1 cellular context compared by ENCODE assay signal in the genomic region with DNA sequence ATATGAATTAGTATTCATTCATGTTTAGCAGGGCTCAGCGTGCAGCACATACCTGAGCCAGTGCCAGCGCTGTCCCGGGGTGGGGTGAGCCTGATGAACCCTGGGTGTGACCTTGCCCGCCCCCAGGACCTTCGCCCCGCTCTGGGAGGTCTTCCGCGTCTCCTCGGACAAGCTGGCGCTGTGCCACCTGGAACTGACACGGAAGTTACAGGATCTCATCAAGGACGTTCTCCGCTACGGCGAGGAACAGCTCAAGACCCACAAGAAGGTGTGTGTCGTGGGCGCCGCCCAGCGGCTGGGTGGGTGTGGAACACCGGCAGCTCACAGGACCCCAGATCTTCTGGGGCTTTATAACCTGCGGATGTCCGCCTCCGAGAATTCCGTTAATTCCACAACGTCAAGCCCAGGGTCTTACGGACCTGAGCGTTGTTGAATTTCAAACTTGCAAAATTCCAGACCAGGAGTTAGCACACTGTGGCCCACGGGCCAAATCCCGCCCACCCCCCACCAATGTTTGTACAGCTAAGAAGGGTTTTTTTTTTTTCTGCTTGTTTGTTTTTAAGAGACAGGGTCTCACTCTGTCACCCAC.
TF ChIP-seq lines count a peak whose summit lies in the region.

No MANE protein-coding gene starts in this region.

TF ChIP-seq in HepG2, 621 proteins besides CTCF, POLR2A, EP300 and RAD21 (continued from another document and continues in another):
- TF ChIP-seq, protein P1, sequence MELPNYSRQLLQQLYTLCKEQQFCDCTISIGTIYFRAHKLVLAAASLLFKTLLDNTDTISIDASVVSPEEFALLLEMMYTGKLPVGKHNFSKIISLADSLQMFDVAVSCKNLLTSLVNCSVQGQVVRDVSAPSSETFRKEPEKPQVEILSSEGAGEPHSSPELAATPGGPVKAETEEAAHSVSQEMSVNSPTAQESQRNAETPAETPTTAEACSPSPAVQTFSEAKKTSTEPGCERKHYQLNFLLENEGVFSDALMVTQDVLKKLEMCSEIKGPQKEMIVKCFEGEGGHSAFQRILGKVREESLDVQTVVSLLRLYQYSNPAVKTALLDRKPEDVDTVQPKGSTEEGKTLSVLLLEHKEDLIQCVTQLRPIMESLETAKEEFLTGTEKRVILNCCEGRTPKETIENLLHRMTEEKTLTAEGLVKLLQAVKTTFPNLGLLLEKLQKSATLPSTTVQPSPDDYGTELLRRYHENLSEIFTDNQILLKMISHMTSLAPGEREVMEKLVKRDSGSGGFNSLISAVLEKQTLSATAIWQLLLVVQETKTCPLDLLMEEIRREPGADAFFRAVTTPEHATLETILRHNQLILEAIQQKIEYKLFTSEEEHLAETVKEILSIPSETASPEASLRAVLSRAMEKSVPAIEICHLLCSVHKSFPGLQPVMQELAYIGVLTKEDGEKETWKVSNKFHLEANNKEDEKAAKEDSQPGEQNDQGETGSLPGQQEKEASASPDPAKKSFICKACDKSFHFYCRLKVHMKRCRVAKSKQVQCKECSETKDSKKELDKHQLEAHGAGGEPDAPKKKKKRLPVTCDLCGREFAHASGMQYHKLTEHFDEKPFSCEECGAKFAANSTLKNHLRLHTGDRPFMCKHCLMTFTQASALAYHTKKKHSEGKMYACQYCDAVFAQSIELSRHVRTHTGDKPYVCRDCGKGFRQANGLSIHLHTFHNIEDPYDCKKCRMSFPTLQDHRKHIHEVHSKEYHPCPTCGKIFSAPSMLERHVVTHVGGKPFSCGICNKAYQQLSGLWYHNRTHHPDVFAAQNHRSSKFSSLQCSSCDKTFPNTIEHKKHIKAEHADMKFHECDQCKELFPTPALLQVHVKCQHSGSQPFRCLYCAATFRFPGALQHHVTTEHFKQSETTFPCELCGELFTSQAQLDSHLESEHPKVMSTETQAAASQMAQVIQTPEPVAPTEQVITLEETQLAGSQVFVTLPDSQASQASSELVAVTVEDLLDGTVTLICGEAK (IDR thresholded peaks at IDR 0.05), result no peak
- TF ChIP-seq, protein P1 (CRISPR knock-in tag; IDR thresholded peaks at IDR 0.05), result 0 out of 2 replicates have a peak, but pooled peaks have one; percentile 16
- TF ChIP-seq ZBTB7A (CRISPR knock-in tag; IDR thresholded peaks at IDR 0.05) (peak; percentile 91), ZNF430 (CRISPR knock-in tag; IDR thresholded peaks at IDR 0.05) (peak; percentile 42; the same call in 1 of the 2 replicates), ZNF264 (CRISPR knock-in tag; IDR thresholded peaks at IDR 0.05) (no peak), ZNF432 (CRISPR knock-in tag; IDR thresholded peaks at IDR 0.05; ENCODE audit: borderline replicate concordance) (no peak), ZNF543 (CRISPR knock-in tag; IDR thresholded peaks at IDR 0.05) (no peak), ZNF549 (CRISPR knock-in tag; IDR thresholded peaks at IDR 0.05) (no peak), PAWR (CRISPR knock-in tag; IDR thresholded peaks at IDR 0.05; ENCODE audit: borderline replicate concordance) (no peak), SNAI1 (CRISPR knock-in tag; IDR thresholded peaks at IDR 0.05; ENCODE audit: borderline replicate concordance) (peak; percentile 39; the same call in 1 of the 2 replicates), ZNF792 (CRISPR knock-in tag; IDR thresholded peaks at IDR 0.05) (0 out of 2 replicates have a peak, but pooled peaks have one; percentile 13), SMARCE1 (IDR thresholded peaks at IDR 0.05; ENCODE audit: borderline replicate concordance) (no peak), GTF2F1 (IDR thresholded peaks at IDR 0.05; ENCODE audit: low read length) (no peak), ZNF230 (CRISPR knock-in tag; IDR thresholded peaks at IDR 0.05) (no peak), HOXA9 (CRISPR knock-in tag; IDR thresholded peaks at IDR 0.05; ENCODE audit: borderline replicate concordance) (no peak), ZNF772 (CRISPR knock-in tag; IDR thresholded peaks at IDR 0.05) (0 out of 2 replicates have a peak, but pooled peaks have one; percentile 39), ERF (CRISPR knock-in tag; IDR thresholded peaks at IDR 0.05) (peak; percentile 63; the same call in 1 of the 2 replicates), SNAPC2 (CRISPR knock-in tag; IDR thresholded peaks at IDR 0.05) (0 out of 2 replicates have a peak, but pooled peaks have one; percentile 46), ZFP36L1 (CRISPR knock-in tag; IDR thresholded peaks at IDR 0.05) (no peak), NCOR1 (IDR thresholded peaks at IDR 0.05; ENCODE audit: borderline replicate concordance, low read length) (peak; percentile 45; the same call in 1 of the 2 replicates), KMT2B (CRISPR knock-in tag; IDR thresholded peaks at IDR 0.05) (no peak; the same call in 1 of the 2 replicates), ZNF207 (IDR thresholded peaks at IDR 0.05; ENCODE audit: borderline replicate concordance) (no peak), NR1H2 (CRISPR knock-in tag; IDR thresholded peaks at IDR 0.05; ENCODE audit: borderline replicate concordance, low read depth) (no peak), KLF15 (CRISPR knock-in tag; IDR thresholded peaks at IDR 0.05; ENCODE audit: borderline replicate concordance) (no peak)
- TF ChIP-seq, protein P2, sequence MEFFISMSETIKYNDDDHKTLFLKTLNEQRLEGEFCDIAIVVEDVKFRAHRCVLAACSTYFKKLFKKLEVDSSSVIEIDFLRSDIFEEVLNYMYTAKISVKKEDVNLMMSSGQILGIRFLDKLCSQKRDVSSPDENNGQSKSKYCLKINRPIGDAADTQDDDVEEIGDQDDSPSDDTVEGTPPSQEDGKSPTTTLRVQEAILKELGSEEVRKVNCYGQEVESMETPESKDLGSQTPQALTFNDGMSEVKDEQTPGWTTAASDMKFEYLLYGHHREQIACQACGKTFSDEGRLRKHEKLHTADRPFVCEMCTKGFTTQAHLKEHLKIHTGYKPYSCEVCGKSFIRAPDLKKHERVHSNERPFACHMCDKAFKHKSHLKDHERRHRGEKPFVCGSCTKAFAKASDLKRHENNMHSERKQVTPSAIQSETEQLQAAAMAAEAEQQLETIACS (CRISPR knock-in tag; IDR thresholded peaks at IDR 0.05), result no peak
- TF ChIP-seq, protein P3, sequence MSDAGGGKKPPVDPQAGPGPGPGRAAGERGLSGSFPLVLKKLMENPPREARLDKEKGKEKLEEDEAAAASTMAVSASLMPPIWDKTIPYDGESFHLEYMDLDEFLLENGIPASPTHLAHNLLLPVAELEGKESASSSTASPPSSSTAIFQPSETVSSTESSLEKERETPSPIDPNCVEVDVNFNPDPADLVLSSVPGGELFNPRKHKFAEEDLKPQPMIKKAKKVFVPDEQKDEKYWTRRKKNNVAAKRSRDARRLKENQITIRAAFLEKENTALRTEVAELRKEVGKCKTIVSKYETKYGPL (CRISPR knock-in tag; IDR thresholded peaks at IDR 0.05), result no peak
- TF ChIP-seq, protein P4, sequence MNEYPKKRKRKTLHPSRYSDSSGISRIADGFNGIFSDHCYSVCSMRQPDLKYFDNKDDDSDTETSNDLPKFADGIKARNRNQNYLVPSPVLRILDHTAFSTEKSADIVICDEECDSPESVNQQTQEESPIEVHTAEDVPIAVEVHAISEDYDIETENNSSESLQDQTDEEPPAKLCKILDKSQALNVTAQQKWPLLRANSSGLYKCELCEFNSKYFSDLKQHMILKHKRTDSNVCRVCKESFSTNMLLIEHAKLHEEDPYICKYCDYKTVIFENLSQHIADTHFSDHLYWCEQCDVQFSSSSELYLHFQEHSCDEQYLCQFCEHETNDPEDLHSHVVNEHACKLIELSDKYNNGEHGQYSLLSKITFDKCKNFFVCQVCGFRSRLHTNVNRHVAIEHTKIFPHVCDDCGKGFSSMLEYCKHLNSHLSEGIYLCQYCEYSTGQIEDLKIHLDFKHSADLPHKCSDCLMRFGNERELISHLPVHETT (CRISPR knock-in tag; conservative IDR thresholded peaks at IDR 0.05), result no peak
- TF ChIP-seq, protein P5, sequence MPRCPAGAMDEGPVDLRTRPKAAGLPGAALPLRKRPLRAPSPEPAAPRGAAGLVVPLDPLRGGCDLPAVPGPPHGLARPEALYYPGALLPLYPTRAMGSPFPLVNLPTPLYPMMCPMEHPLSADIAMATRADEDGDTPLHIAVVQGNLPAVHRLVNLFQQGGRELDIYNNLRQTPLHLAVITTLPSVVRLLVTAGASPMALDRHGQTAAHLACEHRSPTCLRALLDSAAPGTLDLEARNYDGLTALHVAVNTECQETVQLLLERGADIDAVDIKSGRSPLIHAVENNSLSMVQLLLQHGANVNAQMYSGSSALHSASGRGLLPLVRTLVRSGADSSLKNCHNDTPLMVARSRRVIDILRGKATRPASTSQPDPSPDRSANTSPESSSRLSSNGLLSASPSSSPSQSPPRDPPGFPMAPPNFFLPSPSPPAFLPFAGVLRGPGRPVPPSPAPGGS (CRISPR knock-in tag; IDR thresholded peaks at IDR 0.05), result no peak
- TF ChIP-seq, protein P6, sequence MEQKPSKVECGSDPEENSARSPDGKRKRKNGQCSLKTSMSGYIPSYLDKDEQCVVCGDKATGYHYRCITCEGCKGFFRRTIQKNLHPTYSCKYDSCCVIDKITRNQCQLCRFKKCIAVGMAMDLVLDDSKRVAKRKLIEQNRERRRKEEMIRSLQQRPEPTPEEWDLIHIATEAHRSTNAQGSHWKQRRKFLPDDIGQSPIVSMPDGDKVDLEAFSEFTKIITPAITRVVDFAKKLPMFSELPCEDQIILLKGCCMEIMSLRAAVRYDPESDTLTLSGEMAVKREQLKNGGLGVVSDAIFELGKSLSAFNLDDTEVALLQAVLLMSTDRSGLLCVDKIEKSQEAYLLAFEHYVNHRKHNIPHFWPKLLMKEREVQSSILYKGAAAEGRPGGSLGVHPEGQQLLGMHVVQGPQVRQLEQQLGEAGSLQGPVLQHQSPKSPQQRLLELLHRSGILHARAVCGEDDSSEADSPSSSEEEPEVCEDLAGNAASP (CRISPR knock-in tag; IDR thresholded peaks at IDR 0.05; ENCODE audit: borderline replicate concordance), result peak; percentile 90; the same call in 1 of the 2 replicates
- TF ChIP-seq, protein P7, sequence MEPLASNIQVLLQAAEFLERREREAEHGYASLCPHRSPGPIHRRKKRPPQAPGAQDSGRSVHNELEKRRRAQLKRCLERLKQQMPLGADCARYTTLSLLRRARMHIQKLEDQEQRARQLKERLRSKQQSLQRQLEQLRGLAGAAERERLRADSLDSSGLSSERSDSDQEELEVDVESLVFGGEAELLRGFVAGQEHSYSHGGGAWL (CRISPR knock-in tag; IDR thresholded peaks at IDR 0.05), result no peak
- TF ChIP-seq, protein P8, sequence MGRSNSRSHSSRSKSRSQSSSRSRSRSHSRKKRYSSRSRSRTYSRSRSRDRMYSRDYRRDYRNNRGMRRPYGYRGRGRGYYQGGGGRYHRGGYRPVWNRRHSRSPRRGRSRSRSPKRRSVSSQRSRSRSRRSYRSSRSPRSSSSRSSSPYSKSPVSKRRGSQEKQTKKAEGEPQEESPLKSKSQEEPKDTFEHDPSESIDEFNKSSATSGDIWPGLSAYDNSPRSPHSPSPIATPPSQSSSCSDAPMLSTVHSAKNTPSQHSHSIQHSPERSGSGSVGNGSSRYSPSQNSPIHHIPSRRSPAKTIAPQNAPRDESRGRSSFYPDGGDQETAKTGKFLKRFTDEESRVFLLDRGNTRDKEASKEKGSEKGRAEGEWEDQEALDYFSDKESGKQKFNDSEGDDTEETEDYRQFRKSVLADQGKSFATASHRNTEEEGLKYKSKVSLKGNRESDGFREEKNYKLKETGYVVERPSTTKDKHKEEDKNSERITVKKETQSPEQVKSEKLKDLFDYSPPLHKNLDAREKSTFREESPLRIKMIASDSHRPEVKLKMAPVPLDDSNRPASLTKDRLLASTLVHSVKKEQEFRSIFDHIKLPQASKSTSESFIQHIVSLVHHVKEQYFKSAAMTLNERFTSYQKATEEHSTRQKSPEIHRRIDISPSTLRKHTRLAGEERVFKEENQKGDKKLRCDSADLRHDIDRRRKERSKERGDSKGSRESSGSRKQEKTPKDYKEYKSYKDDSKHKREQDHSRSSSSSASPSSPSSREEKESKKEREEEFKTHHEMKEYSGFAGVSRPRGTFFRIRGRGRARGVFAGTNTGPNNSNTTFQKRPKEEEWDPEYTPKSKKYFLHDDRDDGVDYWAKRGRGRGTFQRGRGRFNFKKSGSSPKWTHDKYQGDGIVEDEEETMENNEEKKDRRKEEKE (IDR thresholded peaks at IDR 0.05), result no peak
- TF ChIP-seq, protein P9, sequence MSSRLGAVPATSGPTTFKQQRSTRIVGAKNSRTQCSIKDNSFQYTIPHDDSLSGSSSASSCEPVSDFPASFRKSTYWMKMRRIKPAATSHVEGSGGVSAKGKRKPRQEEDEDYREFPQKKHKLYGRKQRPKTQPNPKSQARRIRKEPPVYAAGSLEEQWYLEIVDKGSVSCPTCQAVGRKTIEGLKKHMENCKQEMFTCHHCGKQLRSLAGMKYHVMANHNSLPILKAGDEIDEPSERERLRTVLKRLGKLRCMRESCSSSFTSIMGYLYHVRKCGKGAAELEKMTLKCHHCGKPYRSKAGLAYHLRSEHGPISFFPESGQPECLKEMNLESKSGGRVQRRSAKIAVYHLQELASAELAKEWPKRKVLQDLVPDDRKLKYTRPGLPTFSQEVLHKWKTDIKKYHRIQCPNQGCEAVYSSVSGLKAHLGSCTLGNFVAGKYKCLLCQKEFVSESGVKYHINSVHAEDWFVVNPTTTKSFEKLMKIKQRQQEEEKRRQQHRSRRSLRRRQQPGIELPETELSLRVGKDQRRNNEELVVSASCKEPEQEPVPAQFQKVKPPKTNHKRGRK (CRISPR knock-in tag; IDR thresholded peaks at IDR 0.05), result no peak
- TF ChIP-seq, protein P10, sequence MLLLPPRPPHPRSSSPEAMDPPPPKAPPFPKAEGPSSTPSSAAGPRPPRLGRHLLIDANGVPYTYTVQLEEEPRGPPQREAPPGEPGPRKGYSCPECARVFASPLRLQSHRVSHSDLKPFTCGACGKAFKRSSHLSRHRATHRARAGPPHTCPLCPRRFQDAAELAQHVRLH (CRISPR knock-in tag; IDR thresholded peaks at IDR 0.05; ENCODE audit: borderline replicate concordance, low read depth), result 0 out of 2 replicates have a peak, but pooled peaks have one; percentile 51
- TF ChIP-seq, protein P11, sequence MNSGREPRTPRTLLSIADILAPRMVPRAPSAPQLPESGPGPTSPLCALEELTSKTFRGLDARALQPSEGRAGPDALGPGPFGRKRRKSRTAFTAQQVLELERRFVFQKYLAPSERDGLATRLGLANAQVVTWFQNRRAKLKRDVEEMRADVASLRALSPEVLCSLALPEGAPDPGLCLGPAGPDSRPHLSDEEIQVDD (CRISPR knock-in tag; IDR thresholded peaks at IDR 0.05; ENCODE audit: borderline replicate concordance), result no peak
